ENCODE assay signal across 16 cellular contexts in genomic region chr9:136710543-136710942, GRCh38. TPM values are rescaled to one million over a fixed set of nuclear protein-coding genes. Genes with fewer than 3 reads are reported as not detected.
DNase-seq lines count a peak whose midpoint lies in the region; ATAC-seq, FAIRE-seq and TF ChIP-seq lines count a peak whose summit lies in the region.
"Had no signal": no experiment of that assay in that cellular context is flagged by ENCODE, and none has a peak within 500 bp of the region (broad histone marks: within the 10 kb centered on the region; RNA-seq: fewer than 3 reads in every experiment).

No MANE protein-coding gene starts in this region.

- ATAC-seq in Right ventricle myocardium superior (ENCODE audit: poor library complexity), result no peak
- ATAC-seq in natural killer cell treated with Interleukin-12 subunit alpha and Interleukin-12 subunit beta and Interleukin-15 and Interleukin-18, amount 100 ng/mL, for 72 hours, result no peak
- ATAC-seq in esophagus mucosa, result no peak

- peak; percentile 83 for FAIRE-seq in RCC 7860 (lab: Jason Lieb, UNC)
- FAIRE-seq: A204.1 had no signal

- H3K4me3 Mint-ChIP-seq in mesothelial cell of epicardium, result peak overlapping the region; percentile 66
- H3K4me3 Mint-ChIP-seq in natural killer cell treated with Interleukin-12 subunit alpha and Interleukin-12 subunit beta and Interleukin-15 and Interleukin-18, amount 100 ng/mL, for 72 hours, result no peak overlapping the region

- H3K4me1 ChIP-seq in left ventricle myocardium inferior, result peaks cover 40% of the 10 kb centered on the region

- H3K9me3 ChIP-seq in left ventricle myocardium inferior (replicated peaks), result no peaks in the 10 kb centered on the region

- no peaks in the 10 kb centered on the region for H3K36me3 Mint-ChIP-seq in mesothelial cell of epicardium
- no peaks in the 10 kb centered on the region for H3K36me3 Mint-ChIP-seq in natural killer cell treated with Interleukin-12 subunit alpha and Interleukin-12 subunit beta and Interleukin-15 and Interleukin-18, amount 100 ng/mL, for 72 hours

- no peaks in the 10 kb centered on the region for H3K9me3 Mint-ChIP-seq in mesothelial cell of epicardium
- H3K9me3 Mint-ChIP-seq in natural killer cell treated with Interleukin-12 subunit alpha and Interleukin-12 subunit beta and Interleukin-15 and Interleukin-18, amount 100 ng/mL, for 72 hours, result no peaks in the 10 kb centered on the region

- no peaks in the 10 kb centered on the region for H3K36me3 ChIP-seq in left ventricle myocardium inferior

- no peak overlapping the region for H3K27ac Mint-ChIP-seq in mesothelial cell of epicardium
- no peak overlapping the region for H3K27ac Mint-ChIP-seq in natural killer cell treated with Interleukin-12 subunit alpha and Interleukin-12 subunit beta and Interleukin-15 and Interleukin-18, amount 100 ng/mL, for 72 hours

- H3K4me1 Mint-ChIP-seq in mesothelial cell of epicardium, result peaks cover 10% of the 10 kb centered on the region
- H3K4me1 Mint-ChIP-seq in natural killer cell treated with Interleukin-12 subunit alpha and Interleukin-12 subunit beta and Interleukin-15 and Interleukin-18, amount 100 ng/mL, for 72 hours (ENCODE audit: low read depth in 2 of 2), result peaks cover 0 to 6% of the 10 kb centered on the region in 2 donors

- peak overlapping the region; percentile 6 for H3K27ac ChIP-seq in left ventricle myocardium inferior (replicated peaks)
- H3K27ac ChIP-seq: C4-2B had no signal

- no peak for TF ChIP-seq CTCF in left ventricle myocardium inferior (IDR thresholded peaks at IDR 0.05; ENCODE audit: borderline replicate concordance)
- no peak for TF ChIP-seq CTCF in mesothelial cell of epicardium (IDR thresholded peaks at IDR 0.05; ENCODE audit: unreplicated experiment)

- DNase-seq in left ventricle myocardium inferior, result no peak
- no peak for DNase-seq in Right ventricle myocardium superior
- DNase-seq in RCC 7860 (ENCODE audit: low spot score), result peak; percentile 44
- DNase-seq in mesothelial cell of epicardium (ENCODE audit: low spot score in 2 of 2, unreplicated experiment in 2 of 2), result no peak
- DNase-seq in natural killer cell treated with Interleukin-12 subunit alpha and Interleukin-12 subunit beta and Interleukin-15 and Interleukin-18, amount 100 ng/mL, for 72 hours (ENCODE audit: low spot score), result no peak
- DNase-seq in NCI-H446 (lab: John Stamatoyannopoulos, UW), result no peak
- DNase-seq in NK-92 treated with Interleukin-12 subunit alpha and Interleukin-12 subunit beta, amount 100 ng/mL, for 24 hours (lab: John Stamatoyannopoulos, UW), result no peak
- DNase-seq: MV-4-11, NCI-H1417, NCI-H1930 had no signal

- H3K4me3 ChIP-seq in left ventricle myocardium inferior, result no peak overlapping the region

- peaks cover 4% of the 10 kb centered on the region for H3K27me3 Mint-ChIP-seq in mesothelial cell of epicardium (ENCODE audit: low read depth)
- peaks cover 17 to 27% of the 10 kb centered on the region in 2 donors for H3K27me3 Mint-ChIP-seq in natural killer cell treated with Interleukin-12 subunit alpha and Interleukin-12 subunit beta and Interleukin-15 and Interleukin-18, amount 100 ng/mL, for 72 hours

- intact Hi-C loops in left ventricle myocardium inferior (cut with micrococcal nuclease), result no loop called here
- intact Hi-C loops in Right ventricle myocardium superior (cut with DNase I), result no loop called here

- H3K27me3 ChIP-seq in left ventricle myocardium inferior (ENCODE audit: low read depth), result no peaks in the 10 kb centered on the region

RNA-seq across cellular contexts. Expression of gene DIPK1B, which starts 1.8 kb away (rescaled TPM):
- 21.4 TPM for total RNA-seq in left ventricle myocardium inferior
- total RNA-seq in Right ventricle myocardium superior, result 15.1 TPM
- total RNA-seq in mesothelial cell of epicardium, result 56.2 to 60.5 TPM (median 58.1 TPM) in 3 replicates
- not detected for total RNA-seq in natural killer cell treated with Interleukin-12 subunit alpha and Interleukin-12 subunit beta and Interleukin-15 and Interleukin-18, amount 100 ng/mL, for 72 hours
- total RNA-seq in esophagus mucosa, result 0.76 TPM

RNA-seq across cellular contexts. Expression of gene AGPAT2, which starts 23.3 kb away (rescaled TPM):
- total RNA-seq in left ventricle myocardium inferior (48.8 TPM), Right ventricle myocardium superior (48.6 TPM), mesothelial cell of epicardium (32.8 to 36.1 TPM (median 34.9 TPM) in 3 replicates), esophagus mucosa (91.7 TPM)
- total RNA-seq in natural killer cell treated with Interleukin-12 subunit alpha and Interleukin-12 subunit beta and Interleukin-15 and Interleukin-18, amount 100 ng/mL, for 72 hours, result 1 to 10 TPM; 6.1 to 8.9 TPM

RNA-seq across cellular contexts. Expression of gene LCN10, which starts 32.2 kb away (rescaled TPM):
- total RNA-seq in left ventricle myocardium inferior (9.6 TPM), Right ventricle myocardium superior (7.7 TPM), mesothelial cell of epicardium (0.20 to 0.51 TPM (median 0.29 TPM) in 3 replicates), esophagus mucosa (1.3 TPM)
- total RNA-seq in natural killer cell treated with Interleukin-12 subunit alpha and Interleukin-12 subunit beta and Interleukin-15 and Interleukin-18, amount 100 ng/mL, for 72 hours, result under 1 TPM; 0.21 to 0.45 TPM
- total RNA-seq: Daoy, H4, HT1080 had no signal

RNA-seq across cellular contexts. Expression of gene LCN6, which starts 37.8 kb away (rescaled TPM):
- total RNA-seq in left ventricle myocardium inferior (14.6 TPM), Right ventricle myocardium superior (13.0 TPM), mesothelial cell of epicardium (not detected in 3 replicates), esophagus mucosa (3.8 TPM)
- total RNA-seq in natural killer cell treated with Interleukin-12 subunit alpha and Interleukin-12 subunit beta and Interleukin-15 and Interleukin-18, amount 100 ng/mL, for 72 hours, result not detected
- total RNA-seq: Daoy, H4, HT1080 had no signal

RNA-seq across cellular contexts. Expression of gene LCN8, which starts 47.5 kb away (rescaled TPM):
- total RNA-seq in left ventricle myocardium inferior, result not detected
- not detected for total RNA-seq in Right ventricle myocardium superior
- total RNA-seq in mesothelial cell of epicardium, result not detected in 3 replicates
- total RNA-seq in natural killer cell treated with Interleukin-12 subunit alpha and Interleukin-12 subunit beta and Interleukin-15 and Interleukin-18, amount 100 ng/mL, for 72 hours, result not detected
- not detected for total RNA-seq in esophagus mucosa
- total RNA-seq: Daoy, H4, HT1080 had no signal
